22 cellular contexts compared by ENCODE assay signal in genomic region chr10:122237326-122237725, GRCh38. TPM values are rescaled to one million over a fixed set of nuclear protein-coding genes. Genes with fewer than 3 reads are reported as not detected.
DNase-seq lines count a peak whose midpoint lies in the region; ATAC-seq, FAIRE-seq and TF ChIP-seq lines count a peak whose summit lies in the region.
"Had no signal": no experiment of that assay in that cellular context is flagged by ENCODE, and none has a peak within 500 bp of the region (broad histone marks: within the 10 kb centered on the region; RNA-seq: fewer than 3 reads in every experiment).

No MANE protein-coding gene starts in this region.

- intact Hi-C loops in HepG2 (cut with micrococcal nuclease; ENCODE audit: unreplicated experiment) (no loop called here), right lobe of liver (cut with DNase I) (no loop called here), posterior vena cava (cut with DNase I) (no loop called here), upper lobe of right lung (cut with DNase I) (no loop called here)

- in situ Hi-C loops in HepG2 (cut with HindIII; ENCODE audit: extremely low pct_ligation_motif_present, low pct_unique_long_range_greater_than_20kb) = no loop called here

- DNase-seq in DMS153 treated with DMSO at 0.1 percent for 48 hours (lab: John Stamatoyannopoulos, UW; ENCODE audit: unreplicated experiment) (peak; percentile 74), DMS153 (lab: John Stamatoyannopoulos, UW) (no peak), HepG2 (ENCODE audit: low spot score) (no peak), right lobe of liver (no peak), posterior vena cava (ENCODE audit: low spot score) (peak; percentile 64), upper lobe of right lung (peak; percentile 13), MG63 (no peak), SJCRH30 (no peak)
- DNase-seq: C1 segment of cervical spinal cord; CD8-positive, alpha-beta T cell; DMS79; IMR-90; NCI-H2171 treated with DMSO at 0.1 percent for 48 hours; NCI-H446; NCI-H526 treated with DMSO at 0.1 percent for 48 hours; SW 1271 had no signal

- no TSS peak for BruUV-seq in HepG2 (replicated peaks; lab: Mats Ljungman, UMichigan)

- CTCF ChIA-PET in HepG2 (lab: Yijun Ruan, JAX; ENCODE audit: low intra/inter-chr PET ratio, low total read pairs) = no interaction called here

- H3K4me3 ChIP-seq in HepG2 (replicated peaks in 1 of 3; ENCODE audit: insufficient read depth in 1 of 3, low read depth in 2 of 3, low read length in 3 of 3) (no peak overlapping the region), right lobe of liver (no peak overlapping the region), upper lobe of right lung (no peak overlapping the region), MG63 (no peak overlapping the region), SJCRH30 (no peak overlapping the region)

- no peak for FAIRE-seq in HepG2 (lab: Jason Lieb, UNC)

- TF ChIP-seq RAD21 in HepG2 (CRISPR knock-in tag; IDR thresholded peaks at IDR 0.05) = no peak

- H3K79me2 ChIP-seq in HepG2 (ENCODE audit: insufficient read depth, low read length) = no peaks in the 10 kb centered on the region

- no peak overlapping the region for H2AFZ ChIP-seq in HepG2 (ENCODE audit: low read length)

- 89% methylated on average over 15 of the region's 15 CpGs for WGBS in HepG2 (ENCODE audit: low lambda C conversion rate)
- 84% methylated on average over 15 of the region's 15 CpGs for WGBS in right lobe of liver (ENCODE audit: insufficient coverage, low coverage, low lambda C conversion rate, missing lambda C conversion rate)

- H3K9me3 ChIP-seq in HepG2 (ENCODE audit: low read length) (no peaks in the 10 kb centered on the region), right lobe of liver (no peaks in the 10 kb centered on the region), upper lobe of right lung (no peaks in the 10 kb centered on the region), MG63 (no peaks in the 10 kb centered on the region), SJCRH30 (replicated peaks) (no peaks in the 10 kb centered on the region)

- H3K27me3 ChIP-seq in HepG2 (ENCODE audit: control insufficient read depth in 1 of 2, insufficient read depth in 2 of 2, low read length in 2 of 2) = no peaks in the 10 kb centered on the region
- H3K27me3 ChIP-seq in right lobe of liver = no peaks in the 10 kb centered on the region
- no peaks in the 10 kb centered on the region for H3K27me3 ChIP-seq in upper lobe of right lung
- no peaks in the 10 kb centered on the region for H3K27me3 ChIP-seq in MG63
- H3K27me3 ChIP-seq in SJCRH30 = no peaks in the 10 kb centered on the region

- H3K4me1 ChIP-seq in HepG2 (ENCODE audit: insufficient read depth, low read length) (peaks cover 17% of the 10 kb centered on the region; the same call in 1 of the 2 replicates), right lobe of liver (no peaks in the 10 kb centered on the region), upper lobe of right lung (no peaks in the 10 kb centered on the region), SJCRH30 (peaks cover 27% of the 10 kb centered on the region)

- no peak overlapping the region for H3K9ac ChIP-seq in HepG2 (ENCODE audit: insufficient read depth, low read depth, low read length)
- H3K9ac ChIP-seq: KMS-11 had no signal

- ATAC-seq in HepG2 (no peak), right lobe of liver (no peak), upper lobe of right lung (no peak)
- ATAC-seq: CD8-positive, alpha-beta T cell; Right ventricle myocardium inferior had no signal

- no peak overlapping the region for H3K27ac ChIP-seq in HepG2 (ENCODE audit: extremely low read length, insufficient read depth, low read length)
- H3K27ac ChIP-seq in right lobe of liver = no peak overlapping the region
- H3K27ac ChIP-seq in upper lobe of right lung = no peak overlapping the region
- no peak overlapping the region for H3K27ac ChIP-seq in SJCRH30
- H3K27ac ChIP-seq: 22Rv1, KMS-11 had no signal

- TF ChIP-seq POLR2A in HepG2 (IDR thresholded peaks at IDR 0.05; ENCODE audit: insufficient read depth in 1 of 2, low read depth in 2 of 2, low read length in 2 of 2) = no peak
- TF ChIP-seq POLR2A in right lobe of liver (IDR thresholded peaks at IDR 0.05) = no peak

- H4K20me1 ChIP-seq in HepG2 (ENCODE audit: insufficient read depth, low read length) = no peaks in the 10 kb centered on the region

- H3K36me3 ChIP-seq in HepG2 (replicated peaks in 1 of 2; ENCODE audit: control insufficient read depth in 1 of 2, insufficient read depth in 2 of 2, low read length in 2 of 2) (peaks cover 19 to 43% of the 10 kb centered on the region in 2 experiments), right lobe of liver (peaks cover 0 to 24% (median 4%) of the 10 kb centered on the region in 4 donors), upper lobe of right lung (peaks cover 57% of the 10 kb centered on the region), MG63 (no peaks in the 10 kb centered on the region; the same call in 1 of the 2 replicates), SJCRH30 (peaks cover 35% of the 10 kb centered on the region)

- TF ChIP-seq EP300 in HepG2 (IDR thresholded peaks at IDR 0.05; ENCODE audit: low read depth in 2 of 2, low read length in 2 of 2) (no peak), HepG2 (CRISPR knock-in tag; IDR thresholded peaks at IDR 0.05; ENCODE audit: borderline replicate concordance) (no peak)

- TF ChIP-seq CTCF in HepG2 (CRISPR knock-in tag; IDR thresholded peaks at IDR 0.05) (no peak), right lobe of liver (IDR thresholded peaks at IDR 0.05) (no peak), upper lobe of right lung (IDR thresholded peaks at IDR 0.05) (no peak)

- no peak overlapping the region for H3K4me2 ChIP-seq in HepG2 (ENCODE audit: low read depth, low read length)
- H3K4me2 ChIP-seq: KMS-11 had no signal

- POLR2A ChIA-PET in HepG2 (lab: Yijun Ruan, JAX) = no interaction called here

TF ChIP-seq in HepG2, 621 proteins besides CTCF, POLR2A, EP300 and RAD21:
- TF ChIP-seq ZBTB38 (CRISPR knock-in tag; IDR thresholded peaks at IDR 0.05) (0 out of 2 replicates have a peak, but pooled peaks have one; percentile 25), DRAP1 (CRISPR knock-in tag; IDR thresholded peaks at IDR 0.05) (no peak)

RNA-seq across cellular contexts. Expression of gene BTBD16, which starts 33.8 kb away (rescaled TPM):
- total RNA-seq in HepG2 (2016; rRNA removed; fragmentation: Illumina TruSeq; extraction: Trizol) (3.6 and 5.0 TPM in 2 replicates), right lobe of liver (1 to 10 TPM in 5 of 6 experiments, under 1 TPM in 1; 0.98 to 3.0 (median 2.0) TPM), posterior vena cava (under 1 TPM in 1 of 2 donors, not detected in 1; 0.14 TPM), upper lobe of right lung (0.35 TPM)
- 7.2 and 7.4 TPM in 2 replicates for total RNA-seq in HepG2 (2016; cell fraction: cytosol; rRNA removed; fragmentation: Illumina TruSeq; extraction: Trizol; ENCODE audit: low read depth)
- total RNA-seq in HepG2 (2016; cell fraction: insoluble cytoplasmic fraction; rRNA removed; fragmentation: Illumina TruSeq; extraction: Trizol) = 4.0 and 4.7 TPM in 2 replicates
- total RNA-seq in HepG2 (2016; cell fraction: membrane; rRNA removed; fragmentation: Illumina TruSeq; extraction: Trizol) = 7.3 and 8.5 TPM in 2 replicates
- total RNA-seq in HepG2 (2016; cell fraction: nucleus; rRNA removed; fragmentation: Illumina TruSeq; extraction: Trizol) = 3.1 and 3.4 TPM in 2 replicates
- polyA plus RNA-seq in HepG2 (2011; rRNA removed) = 8.0 and 11.9 TPM in 2 replicates
- polyA plus RNA-seq in HepG2 (2011; cell fraction: cytosol; rRNA removed) = 8.3 and 9.7 TPM in 2 replicates
- 5.4 and 5.5 TPM in 2 replicates for polyA plus RNA-seq in HepG2 (2011; cell fraction: nucleus; rRNA removed)
- 7.8 and 9.0 TPM in 2 replicates for polyA plus RNA-seq in HepG2 (2012)
- 13.5 and 16.1 TPM in 2 replicates for polyA plus RNA-seq in HepG2 (2016; cell fraction: cytosol; fragmentation: Illumina TruSeq; extraction: Trizol; ENCODE audit: low read depth)
- polyA plus RNA-seq in HepG2 (2016; cell fraction: insoluble cytoplasmic fraction; fragmentation: Illumina TruSeq; extraction: Trizol; ENCODE audit: low read depth) = 10.5 and 11.7 TPM in 2 replicates
- 14.2 and 14.7 TPM in 2 replicates for polyA plus RNA-seq in HepG2 (2016; cell fraction: membrane; fragmentation: Illumina TruSeq; extraction: Trizol; ENCODE audit: low read depth)
- polyA plus RNA-seq in HepG2 (2016; cell fraction: nucleus; fragmentation: Illumina TruSeq; extraction: Trizol; ENCODE audit: insufficient read depth, low read depth) = 6.5 and 6.6 TPM in 2 replicates
- polyA minus RNA-seq in HepG2 (2011; rRNA and poly(A)+ RNA removed; ENCODE audit: low replicate concordance) = 0.44 and 32.3 TPM in 2 replicates
- 2.9 and 6.7 TPM in 2 replicates for polyA minus RNA-seq in HepG2 (2011; cell fraction: cytosol; rRNA and poly(A)+ RNA removed)
- polyA minus RNA-seq in HepG2 (2011; cell fraction: nucleus; rRNA and poly(A)+ RNA removed) = 8.0 and 8.9 TPM in 2 replicates
- total RNA-seq in MG63 (2014; rRNA removed; shearing (Covaris generic); ENCODE audit: low replicate concordance) = not detected in 2 replicates
- total RNA-seq in SJCRH30 (2014; rRNA removed; shearing (Covaris generic)) = not detected in 2 replicates
- total RNA-seq: CD8-positive, alpha-beta T cell; H4; HT1080; IMR-90; Right ventricle myocardium inferior; SK-MEL-5 had no signal
- polyA plus RNA-seq: IMR-90 had no signal

Comparison
In these comparisons a context has a peak if more than half of its experiments do, and no peak if none do; other contexts are left out.
1. DNase-seq: peak in DMS153 treated with DMSO at 0.1 percent for 48 hours (single experiment), posterior vena cava (single experiment) and upper lobe of right lung (single experiment); none in DMS153 (single experiment), HepG2 (single experiment), right lobe of liver (0 of 3), MG63 (single experiment) and SJCRH30 (0 of 2).